In the genomic region with DNA sequence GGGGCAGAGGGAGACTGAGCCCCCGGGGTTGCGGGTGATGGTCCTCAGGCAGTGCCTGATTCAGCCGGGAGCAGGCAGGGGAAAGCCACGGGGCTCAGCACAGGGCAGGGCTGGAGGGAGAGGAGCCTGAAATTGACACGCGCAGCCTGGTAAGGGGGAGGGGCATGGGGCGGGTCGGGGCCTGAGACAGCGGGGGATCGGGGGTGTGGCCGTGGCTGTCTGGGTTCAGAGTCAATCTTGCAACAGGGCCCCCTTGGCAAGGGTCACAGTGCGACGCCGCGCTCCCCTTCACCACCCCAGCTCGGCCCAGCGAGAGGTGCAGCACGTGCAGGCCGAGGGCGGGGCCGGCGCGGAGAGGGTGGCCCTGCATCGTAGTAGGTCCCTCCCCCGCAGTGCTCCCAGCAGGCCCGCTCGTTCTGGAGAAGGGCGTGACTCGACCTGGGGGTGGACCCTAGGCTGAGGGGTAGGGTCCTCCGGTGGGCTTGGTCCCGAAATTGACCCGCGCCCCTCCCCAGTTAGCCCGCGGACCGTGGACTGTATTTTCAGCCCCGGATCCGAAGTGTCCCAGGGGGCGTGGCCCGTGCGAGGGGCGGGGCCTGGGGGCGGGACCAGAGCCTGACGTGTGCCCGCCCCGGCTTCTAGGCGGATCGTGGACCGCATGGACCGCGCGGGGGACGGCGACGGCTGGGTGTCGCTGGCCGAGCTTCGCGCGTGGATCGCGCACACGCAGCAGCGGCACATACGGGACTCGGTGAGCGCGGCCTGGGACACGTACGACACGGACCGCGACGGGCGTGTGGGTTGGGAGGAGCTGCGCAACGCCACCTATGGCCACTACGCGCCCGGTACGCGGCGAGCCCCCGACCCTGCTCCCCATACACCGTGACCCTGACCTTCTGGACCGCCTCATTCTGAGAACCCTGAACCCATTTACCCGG, we compare ENCODE assay signal across 8 cellular contexts. TPM values are rescaled to one million over a fixed set of nuclear protein-coding genes. Genes with fewer than 3 reads are reported as not detected.
DNase-seq lines count a peak whose midpoint lies in the region; TF ChIP-seq lines count a peak whose summit lies in the region.

No MANE protein-coding gene starts in this region.

- no peak overlapping the region for H3K27ac ChIP-seq in mesendoderm (ENCODE audit: low read depth, low read length)

- H4K8ac ChIP-seq in mesendoderm (ENCODE audit: low read depth, low read length), result no peak overlapping the region

- no peak overlapping the region for H2AK5ac ChIP-seq in mesendoderm (ENCODE audit: low read length)

- no peak overlapping the region for H2BK15ac ChIP-seq in mesendoderm (replicated peaks; ENCODE audit: low read depth)

- peak overlapping the region; percentile 80 for H3K56ac ChIP-seq in mesendoderm (ENCODE audit: low read length)

- H3K4me3 ChIP-seq in GM06990 (replicated peaks; ENCODE audit: low read depth, low read length) (peak overlapping the region; percentile 69), HFF-Myc (replicated peaks; ENCODE audit: low read depth, low read length) (peak overlapping the region; percentile 42), mesendoderm (ENCODE audit: low read length) (peak overlapping the region; percentile 72)

- H3K4me1 ChIP-seq in mesendoderm (ENCODE audit: control insufficient read depth, low read depth, low read length), result no peaks in the 10 kb centered on the region

- no peak overlapping the region for H2BK120ac ChIP-seq in mesendoderm (ENCODE audit: low read depth, low read length)

- H3K79me1 ChIP-seq in mesendoderm (ENCODE audit: low read length), result no peaks in the 10 kb centered on the region

- peak overlapping the region; percentile 98 for H3K4me2 ChIP-seq in mesendoderm (ENCODE audit: low read length)

- TF ChIP-seq CTCF in GM06990 (IDR thresholded peaks at IDR 0.05; ENCODE audit: insufficient read depth, low read length, poor library complexity, severe bottlenecking) (peak; percentile 46), HFF-Myc (IDR thresholded peaks at IDR 0.05; ENCODE audit: low read depth, low read length, missing control alignments) (peak; percentile 28)

- H4K5ac ChIP-seq in mesendoderm (ENCODE audit: low read length), result no peak overlapping the region

- no peak overlapping the region for H3K18ac ChIP-seq in mesendoderm (ENCODE audit: low read length)

- no peak overlapping the region for H3K4ac ChIP-seq in mesendoderm (ENCODE audit: low read depth, low read length)

- peak overlapping the region; percentile 67 for H3K9ac ChIP-seq in mesendoderm (ENCODE audit: low read length)

- no CpG with 5 or more reads among the region's 87 CpGs for WGBS in mesendoderm (ENCODE audit: extremely low coverage, insufficient coverage, low lambda C conversion rate)

- H3K27me3 ChIP-seq in GM06990 (replicated peaks; ENCODE audit: control insufficient read depth, insufficient read depth, low read length) (no peaks in the 10 kb centered on the region), mesendoderm (ENCODE audit: insufficient read depth, low read length, poor library complexity) (no peaks in the 10 kb centered on the region)

- H3K36me3 ChIP-seq in GM06990 (ENCODE audit: control insufficient read depth, insufficient read depth, low read length), result no peaks in the 10 kb centered on the region
- no peaks in the 10 kb centered on the region for H3K36me3 ChIP-seq in mesendoderm (ENCODE audit: control insufficient read depth, insufficient read depth, low read length)

- H2BK5ac ChIP-seq in mesendoderm (ENCODE audit: low read length), result no peak overlapping the region

- H3K23ac ChIP-seq in mesendoderm (ENCODE audit: low read length), result no peak overlapping the region

- no peaks in the 10 kb centered on the region for H3K79me2 ChIP-seq in mesendoderm (ENCODE audit: control insufficient read depth, insufficient read depth, low read length)

- DNase-seq in GM06990 (ENCODE audit: extremely low read depth, insufficient read length) (peak; percentile 85), HFF-Myc (ENCODE audit: extremely low read depth, low read depth) (no peak), NCI-H226 (peak; percentile 52), ecto neural progenitor cell (ENCODE audit: low spot score) (peak; percentile 90), mesendoderm (peak; percentile 75), NCI-H2107 (lab: John Stamatoyannopoulos, UW) (no peak)
- peak; percentile 75 to 77 for DNase-seq in activated CD4-positive, alpha-beta T cell treated with anti-CD3 and anti-CD28 coated beads, Interleukin-2, amount 50 U/mL, for 4 hours
- DNase-seq in stimulated activated CD8-positive, alpha-beta memory T cell treated with anti-CD3 and anti-CD28 coated beads, Interleukin-2, amount 100 ng/mL, for 1 hour (ENCODE audit: low read depth in 2 of 2), result peak; percentile 69

RNA-seq across cellular contexts. Expression of a gene that starts 6.0 kb away (rescaled TPM):
- 7.1 TPM for polyA plus RNA-seq in mesendoderm (2013, experiment 1 of 2)
- polyA plus RNA-seq in mesendoderm (2013, experiment 2 of 2), result 8.6 TPM

RNA-seq across cellular contexts. Expression of a gene that starts 21.4 kb away (rescaled TPM):
- polyA plus RNA-seq in mesendoderm (2013, experiment 1 of 2), result 18.9 TPM
- 16.9 TPM for polyA plus RNA-seq in mesendoderm (2013, experiment 2 of 2)

RNA-seq across cellular contexts. Expression of a gene that starts 37.6 kb away (rescaled TPM):
- 3,620 TPM for polyA plus RNA-seq in mesendoderm (2013, experiment 1 of 2)
- polyA plus RNA-seq in mesendoderm (2013, experiment 2 of 2), result 3,679 TPM

RNA-seq across cellular contexts. Expression of a gene that starts 46.4 kb away (rescaled TPM):
- polyA plus RNA-seq in mesendoderm (2013, experiment 1 of 2), result 5,150 TPM
- polyA plus RNA-seq in mesendoderm (2013, experiment 2 of 2), result 5,166 TPM

RNA-seq across cellular contexts. Expression of a gene that starts 46.5 kb away (rescaled TPM):
- 54.8 TPM for polyA plus RNA-seq in mesendoderm (2013, experiment 1 of 2)
- polyA plus RNA-seq in mesendoderm (2013, experiment 2 of 2), result 56.3 TPM

Comparison
In these comparisons a context has a peak if more than half of its experiments do, and no peak if none do; other contexts are left out.
1. DNase-seq: peak in GM06990 (single experiment), NCI-H226 (single experiment), activated CD4-positive, alpha-beta T cell treated with anti-CD3 and anti-CD28 coated beads, Interleukin-2, amount 50 U/mL, for 4 hours (2 of 2), ecto neural progenitor cell (single experiment), mesendoderm (single experiment) and stimulated activated CD8-positive, alpha-beta memory T cell treated with anti-CD3 and anti-CD28 coated beads, Interleukin-2, amount 100 ng/mL, for 1 hour (2 of 2); none in HFF-Myc (single experiment) and NCI-H2107 (single experiment).
2. Peak in every context shown above with its lines, with median percentiles within 50 percentile points of each other: H3K4me3 ChIP-seq.